1 cellular context compared by ENCODE assay signal in genomic region chr2:61889212-61889956, GRCh38.
TF ChIP-seq lines count a peak whose summit lies in the region.

No MANE protein-coding gene starts in this region.

TF ChIP-seq in GM12878, 131 proteins besides CTCF, POLR2A, EP300 and RAD21:
- TF ChIP-seq IRF3 (IDR thresholded peaks at IDR 0.05) (no peak), GATAD2B (conservative IDR thresholded peaks at IDR 0.05; ENCODE audit: low read depth) (0 out of 2 replicates have a peak, but pooled peaks have one; percentile 27), MLLT1 (IDR thresholded peaks at IDR 0.05) (peak; percentile 91)
TF ChIP-seq in GM12878: peak in this region for 2.
